12 cellular contexts compared by ENCODE assay signal in genomic region chr3:144085964-144086363, GRCh38.
DNase-seq lines count a peak whose midpoint lies in the region; ATAC-seq and TF ChIP-seq lines count a peak whose summit lies in the region.
"Had no signal": no experiment of that assay in that cellular context is flagged by ENCODE, and none has a peak within 500 bp of the region (broad histone marks: within the 10 kb centered on the region; RNA-seq: fewer than 3 reads in every experiment).

No MANE protein-coding gene starts in this region.

- no peaks in the 10 kb centered on the region for H3K27me3 ChIP-seq in PC-9 (ENCODE audit: insufficient read depth, low read depth)

- TF ChIP-seq CTCF in CD14-positive monocyte (IDR thresholded peaks at IDR 0.05) (no peak), PC-9 (conservative IDR thresholded peaks at IDR 0.05) (no peak)

- H3K27me3 Mint-ChIP-seq in CD14-positive monocyte (ENCODE audit: low read depth in 3 of 3): peaks cover 0 to 4% (median 1%) of the 10 kb centered on the region in 3 donors
- H3K27me3 Mint-ChIP-seq in effector memory CD8-positive, alpha-beta T cell: peaks cover 4 to 17% of the 10 kb centered on the region in 2 donors

- peaks cover 4% of the 10 kb centered on the region for H3K4me1 Mint-ChIP-seq in CD14-positive monocyte
- H3K4me1 Mint-ChIP-seq in effector memory CD8-positive, alpha-beta T cell (ENCODE audit: low read depth in 2 of 2): no peaks in the 10 kb centered on the region

- intact Hi-C loops in CD14-positive monocyte (cut with micrococcal nuclease) (no loop called here), Right ventricle myocardium inferior (cut with DNase I) (no loop called here), PC-9 (cut with micrococcal nuclease; ENCODE audit: unreplicated experiment) (no loop called here)

- H3K36me3 ChIP-seq in PC-9 (ENCODE audit: low read depth): no peaks in the 10 kb centered on the region

- BruUV-seq in PC-9 (replicated peaks; lab: Mats Ljungman, UMichigan): no TSS peak

- peaks cover 0 to 6% (median 1%) of the 10 kb centered on the region in 7 donors for H3K9me3 Mint-ChIP-seq in CD14-positive monocyte
- H3K9me3 Mint-ChIP-seq in effector memory CD8-positive, alpha-beta T cell: no peaks in the 10 kb centered on the region
- H3K9me3 Mint-ChIP-seq: activated T-cell treated with anti-CD3 and anti-CD28 coated beads, Interleukin-2, amount 50 U/mL, for 4 hours; T-helper 2 cell treated with Interferon-gamma antibody and Interleukin-4, amounts not matched to agents 5 μg/mL and 100 μg/mL, for 36 hours had no signal

- DNase-seq in CD14-positive monocyte (ENCODE audit: low spot score) (peak; percentile 47), Kasumi-1 (lab: John Stamatoyannopoulos, UW) (peak; percentile 69 to 73), NOMO-1 treated with DMSO at 0.1 percent for 48 hours (lab: John Stamatoyannopoulos, UW; ENCODE audit: unreplicated experiment) (peak; percentile 83), erythroblast (lab: John Stamatoyannopoulos, UW) (peak; percentile 3 to 5), Right ventricle myocardium inferior (ENCODE audit: missing footprints) (no peak), PC-9 (no peak)
- no peak for DNase-seq in effector memory CD8-positive, alpha-beta T cell
- DNase-seq: activated T-cell treated with anti-CD3 and anti-CD28 coated beads, Interleukin-2, amount 50 U/mL, for 4 hours; head of caudate nucleus; mesendoderm had no signal

- H3K9me2 ChIP-seq in PC-9 (ENCODE audit: insufficient read depth): no peaks in the 10 kb centered on the region

- no peak overlapping the region for H3K4me3 Mint-ChIP-seq in CD14-positive monocyte
- no peak overlapping the region for H3K4me3 Mint-ChIP-seq in effector memory CD8-positive, alpha-beta T cell
- H3K4me3 Mint-ChIP-seq: activated T-cell treated with anti-CD3 and anti-CD28 coated beads, Interleukin-2, amount 50 U/mL, for 4 hours; T-helper 2 cell treated with Interferon-gamma antibody and Interleukin-4, amounts not matched to agents 5 μg/mL and 100 μg/mL, for 36 hours had no signal

- no peak overlapping the region for H3K27ac Mint-ChIP-seq in CD14-positive monocyte
- no peak overlapping the region for H3K27ac Mint-ChIP-seq in effector memory CD8-positive, alpha-beta T cell
- H3K27ac Mint-ChIP-seq: T-helper 2 cell treated with Interferon-gamma antibody and Interleukin-4, amounts not matched to agents 5 μg/mL and 100 μg/mL, for 36 hours had no signal

- no peak overlapping the region for H3K27ac ChIP-seq in PC-9

- no peak for TF ChIP-seq POLR2A in erythroblast (IDR thresholded peaks at IDR 0.05; ENCODE audit: low read length)

- H3K4me1 ChIP-seq in PC-9 (replicated peaks; ENCODE audit: insufficient read depth): no peaks in the 10 kb centered on the region

- no peaks in the 10 kb centered on the region for H3K36me3 Mint-ChIP-seq in CD14-positive monocyte
- H3K36me3 Mint-ChIP-seq in effector memory CD8-positive, alpha-beta T cell (ENCODE audit: insufficient read depth): no peaks in the 10 kb centered on the region

- POLR2A ChIA-PET in PC-9 (lab: Charles Lee; ENCODE audit: unreplicated experiment): no interaction called here

- no peaks in the 10 kb centered on the region for H3K9me3 ChIP-seq in PC-9 (ENCODE audit: insufficient read depth, low read depth)

- CTCF ChIA-PET in PC-9 (lab: Charles Lee): no interaction called here

- no peaks in the 10 kb centered on the region for H3K79me2 ChIP-seq in PC-9 (ENCODE audit: low read depth)

- ATAC-seq in GM18498 (IDR thresholded peaks at IDR 0.05; ENCODE audit: unreplicated experiment) (no peak), Right ventricle myocardium inferior (no peak)
- no peak for ATAC-seq in effector memory CD8-positive, alpha-beta T cell (replicated peaks)
- ATAC-seq: activated T-cell treated with anti-CD3 and anti-CD28 coated beads, Interleukin-2, amount 50 U/mL, for 4 hours had no signal

- no peak overlapping the region for H2AFZ ChIP-seq in PC-9

- H4K20me1 ChIP-seq in PC-9 (ENCODE audit: insufficient read depth): no peaks in the 10 kb centered on the region

- H3K4me3 ChIP-seq in PC-9: no peak overlapping the region

- no peak overlapping the region for H3K4me2 ChIP-seq in PC-9

- H3F3A ChIP-seq in PC-9 (ENCODE audit: insufficient read depth, low read depth): no peaks in the 10 kb centered on the region

Comparison
In these comparisons a context has a peak if more than half of its experiments do, and no peak if none do; other contexts are left out.
1. DNase-seq: peak in CD14-positive monocyte (single experiment), Kasumi-1 (2 of 2), NOMO-1 treated with DMSO at 0.1 percent for 48 hours (single experiment) and erythroblast (2 of 2); none in effector memory CD8-positive, alpha-beta T cell (0 of 3), Right ventricle myocardium inferior (single experiment) and PC-9 (0 of 2).